15 cellular contexts compared by ENCODE assay signal in the genomic region with DNA sequence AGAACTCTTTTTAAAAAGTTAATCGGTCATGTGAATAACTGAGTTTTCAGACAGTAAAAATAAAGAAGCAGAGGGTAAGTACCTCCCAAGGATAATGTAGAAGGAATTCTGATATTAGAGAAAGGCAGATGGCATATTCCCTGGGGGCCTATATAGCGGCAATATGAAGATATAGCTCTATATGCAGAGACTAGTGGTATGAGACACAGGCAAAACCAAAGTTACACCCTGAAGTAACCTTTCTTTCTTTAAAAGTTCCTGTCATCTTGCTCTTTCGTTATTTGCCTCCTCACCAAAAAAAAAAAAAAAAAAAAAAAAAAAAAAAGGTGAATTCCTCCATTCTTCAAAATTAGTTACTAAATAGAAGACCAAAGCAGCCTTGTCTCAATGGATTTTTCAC.
"Had no signal": no experiment of that assay in that cellular context is flagged by ENCODE, and none has a peak within 500 bp of the region (broad histone marks: within the 10 kb centered on the region; RNA-seq: fewer than 3 reads in every experiment).

No MANE protein-coding gene starts in this region.

- H3K9me3 Mint-ChIP-seq: activated CD4-positive, alpha-beta memory T cell treated with anti-CD3 and anti-CD28 coated beads for 36 hours; activated naive CD4-positive, alpha-beta T cell treated with anti-CD3 and anti-CD28 coated beads, Interleukin-2, amount 10 ng/mL, durations not matched to agents 7 days and 5 days; activated T-cell treated with anti-CD3 and anti-CD28 coated beads, Interleukin-2, amount 50 U/mL, for 24 hours; stimulated activated memory B cell treated with anti-CD40 and anti-IgM and Interleukin-4, amounts not matched to agents 10 μg/mL and 1 μg/mL and 100 μg/mL, for 72 hours had no signal

- H3K27ac Mint-ChIP-seq: activated CD4-positive, alpha-beta memory T cell treated with anti-CD3 and anti-CD28 coated beads for 36 hours; activated CD8-positive, alpha-beta memory T cell treated with anti-CD3 and anti-CD28 coated beads, Interleukin-2, amount 10 ng/mL, durations not matched to agents 7 days and 5 days; activated naive CD4-positive, alpha-beta T cell treated with anti-CD3 and anti-CD28 coated beads, Interleukin-2, amount 10 ng/mL, durations not matched to agents 7 days and 5 days; activated T-cell treated with anti-CD3 and anti-CD28 coated beads, Interleukin-2, amount 50 U/mL, for 24 hours; stimulated activated memory B cell treated with anti-CD40 and anti-IgM and Interleukin-4, amounts not matched to agents 10 μg/mL and 1 μg/mL and 100 μg/mL, for 72 hours had no signal

- H3K9me3 ChIP-seq: mucosa of descending colon, right atrium auricular region, tibial artery had no signal

- H3K27me3 ChIP-seq: cardiac muscle cell, dorsolateral prefrontal cortex, right atrium auricular region, tibial artery had no signal

- H3K4me1 Mint-ChIP-seq: activated CD8-positive, alpha-beta memory T cell treated with anti-CD3 and anti-CD28 coated beads, Interleukin-2, amount 10 ng/mL, durations not matched to agents 7 days and 5 days; activated naive CD4-positive, alpha-beta T cell treated with anti-CD3 and anti-CD28 coated beads, Interleukin-2, amount 10 ng/mL, durations not matched to agents 7 days and 5 days; stimulated activated memory B cell treated with anti-CD40 and anti-IgM and Interleukin-4, amounts not matched to agents 10 μg/mL and 1 μg/mL and 100 μg/mL, for 72 hours had no signal

- H3K4me3 ChIP-seq: cardiac muscle cell, dorsolateral prefrontal cortex, mucosa of descending colon, right atrium auricular region, tibial artery had no signal

- H3K27ac ChIP-seq: cardiac muscle cell, dorsolateral prefrontal cortex, right atrium auricular region, tibial artery had no signal

- H3K4me1 ChIP-seq: right atrium auricular region, tibial artery had no signal

- DNase-seq: activated CD4-positive, alpha-beta memory T cell treated with anti-CD3 and anti-CD28 coated beads for 36 hours; activated CD4-positive, alpha-beta T cell treated with anti-CD3 and anti-CD28 coated beads for 1 hour; activated CD8-positive, alpha-beta memory T cell treated with anti-CD3 and anti-CD28 coated beads, Interleukin-2, amount 10 ng/mL, durations not matched to agents 7 days and 5 days; activated naive CD4-positive, alpha-beta T cell treated with anti-CD3 and anti-CD28 coated beads, Interleukin-2, amount 10 ng/mL, durations not matched to agents 7 days and 5 days; activated T-cell treated with anti-CD3 and anti-CD28 coated beads, Interleukin-2, amount 50 U/mL, for 24 hours; dorsolateral prefrontal cortex; islet precursor cell; mucosa of descending colon; naive thymus-derived CD4-positive, alpha-beta T cell; stimulated activated CD4-positive, alpha-beta T cell treated with anti-CD3 and anti-CD28 coated beads, Interleukin-2, amount 100 ng/mL, for 48 hours; T-helper 9 cell; tibial artery had no signal

- H3K27me3 Mint-ChIP-seq: activated naive CD4-positive, alpha-beta T cell treated with anti-CD3 and anti-CD28 coated beads, Interleukin-2, amount 10 ng/mL, durations not matched to agents 7 days and 5 days; activated T-cell treated with anti-CD3 and anti-CD28 coated beads, Interleukin-2, amount 50 U/mL, for 24 hours had no signal

- ATAC-seq: activated CD8-positive, alpha-beta memory T cell treated with anti-CD3 and anti-CD28 coated beads, Interleukin-2, amount 10 ng/mL, durations not matched to agents 7 days and 5 days; mucosa of descending colon; naive thymus-derived CD4-positive, alpha-beta T cell; stimulated activated memory B cell treated with anti-CD40 and anti-IgM and Interleukin-4, amounts not matched to agents 10 μg/mL and 1 μg/mL and 100 μg/mL, for 72 hours had no signal

- H3K4me3 Mint-ChIP-seq: activated CD4-positive, alpha-beta memory T cell treated with anti-CD3 and anti-CD28 coated beads for 36 hours; activated CD8-positive, alpha-beta memory T cell treated with anti-CD3 and anti-CD28 coated beads, Interleukin-2, amount 10 ng/mL, durations not matched to agents 7 days and 5 days; activated naive CD4-positive, alpha-beta T cell treated with anti-CD3 and anti-CD28 coated beads, Interleukin-2, amount 10 ng/mL, durations not matched to agents 7 days and 5 days; activated T-cell treated with anti-CD3 and anti-CD28 coated beads, Interleukin-2, amount 50 U/mL, for 24 hours; naive thymus-derived CD4-positive, alpha-beta T cell; stimulated activated memory B cell treated with anti-CD40 and anti-IgM and Interleukin-4, amounts not matched to agents 10 μg/mL and 1 μg/mL and 100 μg/mL, for 72 hours had no signal

- H3K36me3 ChIP-seq: cardiac muscle cell, right atrium auricular region, tibial artery had no signal

- H3K36me3 Mint-ChIP-seq: activated CD4-positive, alpha-beta memory T cell treated with anti-CD3 and anti-CD28 coated beads for 36 hours; activated CD8-positive, alpha-beta memory T cell treated with anti-CD3 and anti-CD28 coated beads, Interleukin-2, amount 10 ng/mL, durations not matched to agents 7 days and 5 days; activated naive CD4-positive, alpha-beta T cell treated with anti-CD3 and anti-CD28 coated beads, Interleukin-2, amount 10 ng/mL, durations not matched to agents 7 days and 5 days; stimulated activated memory B cell treated with anti-CD40 and anti-IgM and Interleukin-4, amounts not matched to agents 10 μg/mL and 1 μg/mL and 100 μg/mL, for 72 hours had no signal
